8 cellular contexts compared by ENCODE assay signal in genomic region chr2:10304458-10305253, GRCh38. TPM values are rescaled to one million over a fixed set of nuclear protein-coding genes. Genes with fewer than 3 reads are reported as not detected.
DNase-seq lines count a peak whose midpoint lies in the region; ATAC-seq, FAIRE-seq and TF ChIP-seq lines count a peak whose summit lies in the region.

No MANE protein-coding gene starts in this region.

- TF ChIP-seq CTCF in SK-N-SH (IDR thresholded peaks at IDR 0.05) (no peak), ascending aorta (IDR thresholded peaks at IDR 0.05) (no peak), kidney (IDR thresholded peaks at IDR 0.05; ENCODE audit: borderline replicate concordance, extremely low read depth, insufficient read depth) (no peak), stomach (IDR thresholded peaks at IDR 0.05) (no peak)

- TF ChIP-seq EP300 in SK-N-SH (IDR thresholded peaks at IDR 0.05; ENCODE audit: borderline replicate concordance in 1 of 2, low read depth in 1 of 2, low read length in 1 of 2) (no peak), stomach (IDR thresholded peaks at IDR 0.05) (no peak)

- H3K9ac ChIP-seq in SK-N-SH (peak overlapping the region; percentile 66; the same call in 1 of the 2 replicates), kidney (ENCODE audit: low read length in 2 of 2) (peak overlapping the region; percentile 69 to 80)

- peaks cover 3 to 55% of the 10 kb centered on the region in 2 experiments; a peak in 2 of 4 replicates for H3K4me1 ChIP-seq in SK-N-SH (ENCODE audit: control insufficient read depth in 1 of 2, insufficient read depth in 2 of 2, low read depth in 1 of 2, low read length in 1 of 2)
- H3K4me1 ChIP-seq in ascending aorta: peaks cover 0 to 6% of the 10 kb centered on the region in 2 donors
- H3K4me1 ChIP-seq in kidney (ENCODE audit: control insufficient read depth in 1 of 2, insufficient read depth in 1 of 2, low read depth in 1 of 2, low read length in 2 of 2): peaks cover 22 to 35% of the 10 kb centered on the region in 2 donors
- H3K4me1 ChIP-seq in stomach: peaks cover 42 to 69% (median 56%) of the 10 kb centered on the region in 4 donors

- peak overlapping the region; percentile 98 for H3K4me2 ChIP-seq in SK-N-SH

- H3F3A ChIP-seq in SK-N-SH (replicated peaks; ENCODE audit: insufficient read depth): peaks cover 6% of the 10 kb centered on the region

- H3K4me3 ChIP-seq in SK-N-SH (ENCODE audit: low read depth in 2 of 2, low read length in 1 of 2) (peak overlapping the region; percentile 64 to 80), ascending aorta (peak overlapping the region; percentile 68 to 92), kidney (ENCODE audit: low read length in 2 of 2) (peak overlapping the region; percentile 90 to 95), stomach (peak overlapping the region; percentile 74 to 95 (median 83))

- WGBS in SK-N-SH (ENCODE audit: low lambda C conversion rate): 87% methylated on average over 28 of the region's 28 CpGs
- WGBS in stomach, 5 donors: 51 to 56% (median 54%) methylated on average over 28 of the region's 28 CpGs

- H4K20me1 ChIP-seq in SK-N-SH (ENCODE audit: insufficient read depth): peaks cover 32% of the 10 kb centered on the region

- no peak overlapping the region for H2AFZ ChIP-seq in SK-N-SH (ENCODE audit: low read depth)

- FAIRE-seq in kidney (lab: Jason Lieb, UNC): no peak

- peak; percentile 49 for DNase-seq in SK-N-SH
- DNase-seq in ascending aorta (ENCODE audit: low spot score in 2 of 2): no peak
- DNase-seq in kidney: no peak
- DNase-seq in stomach: no peak
- DNase-seq in NCI-H526 (lab: John Stamatoyannopoulos, UW): no peak
- no peak for DNase-seq in HUDEP-2 (lab: John Stamatoyannopoulos, UW; ENCODE audit: unreplicated experiment in 76 of 76)
- no peak for DNase-seq in GM19238 (ENCODE audit: insufficient read length, low spot score)

- H3K27ac ChIP-seq in SK-N-SH (ENCODE audit: low read depth in 2 of 2, low read length in 1 of 2) (peak overlapping the region in 1 of 2 experiments; percentile 80; a peak in 2 of 4 replicates), ascending aorta (no peak overlapping the region), kidney (ENCODE audit: low read depth in 2 of 2, low read length in 2 of 2) (peak overlapping the region in 1 of 2 donors; percentile 75), stomach (peak overlapping the region; percentile 82 to 91 (median 89))

- POLR2A ChIA-PET in SK-N-SH (lab: Yijun Ruan, JAX): interaction anchor here (0.6 to 1.5 kb wide), 7 partner anchors 18 to 748 kb away, joined by 3 to 10 read pairs (median 4); no protein-coding TSS in a partner anchor

- H3K9me2 ChIP-seq in SK-N-SH: no peaks in the 10 kb centered on the region

- H3K9me3 ChIP-seq in SK-N-SH: no peaks in the 10 kb centered on the region
- H3K9me3 ChIP-seq in ascending aorta: no peaks in the 10 kb centered on the region
- no peaks in the 10 kb centered on the region for H3K9me3 ChIP-seq in kidney (ENCODE audit: control insufficient read depth in 1 of 2, low read length in 2 of 2)
- H3K9me3 ChIP-seq in stomach: no peaks in the 10 kb centered on the region

- peaks cover 39% of the 10 kb centered on the region for H3K79me2 ChIP-seq in SK-N-SH (ENCODE audit: insufficient read depth)

- H3K27me3 ChIP-seq in SK-N-SH (ENCODE audit: insufficient read depth) (no peaks in the 10 kb centered on the region), ascending aorta (no peaks in the 10 kb centered on the region), stomach (no peaks in the 10 kb centered on the region)

- no peak for TF ChIP-seq POLR2A in stomach (IDR thresholded peaks at IDR 0.05)

- intact Hi-C loops in ascending aorta (cut with DNase I) (loop anchor here (5.0 to 10.0 kb wide), 3 partner anchors 143 to 508 kb away; partner anchors contain the start of genes KLF11, ODC1 and PDIA6), kidney (cut with DNase I) (no loop called here), stomach (cut with DNase I; ENCODE audit: low total_unique reads) (no loop called here)

- CTCF ChIA-PET in SK-N-SH (lab: Yijun Ruan, JAX): interaction anchor here (0.7 to 11.6 kb wide), 30 partner anchors 9 to 232 kb away, joined by 3 to 167 read pairs (median 6); no protein-coding TSS in a partner anchor

- H3K36me3 ChIP-seq in SK-N-SH (replicated peaks in 1 of 2; ENCODE audit: control insufficient read depth in 1 of 2, insufficient read depth in 2 of 2, low read length in 1 of 2) (no peaks in the 10 kb centered on the region), ascending aorta (no peaks in the 10 kb centered on the region), kidney (ENCODE audit: control insufficient read depth in 1 of 2, insufficient read depth in 2 of 2, low read length in 2 of 2) (no peaks in the 10 kb centered on the region), stomach (no peaks in the 10 kb centered on the region)

- no peak for TF ChIP-seq RAD21 in SK-N-SH (IDR thresholded peaks at IDR 0.05; ENCODE audit: low read length)

- ATAC-seq in SK-N-SH treated with all-trans-retinoic acid at 6 μM for 48 hours: no peak

TF ChIP-seq in SK-N-SH, 30 proteins besides CTCF, POLR2A, EP300 and RAD21 (continues in another document):
- TF ChIP-seq RFX5 (IDR thresholded peaks at IDR 0.05; ENCODE audit: low read length) (no peak), RXRA (IDR thresholded peaks at IDR 0.05; ENCODE audit: borderline replicate concordance, low read depth) (no peak), FOXM1 (IDR thresholded peaks at IDR 0.05; ENCODE audit: low read depth) (no peak), USF1 (IDR thresholded peaks at IDR 0.05; ENCODE audit: borderline replicate concordance, low read depth) (no peak), CHD2 (IDR thresholded peaks at IDR 0.05; ENCODE audit: low read length, partially characterized antibody) (no peak), RCOR1 (IDR thresholded peaks at IDR 0.05; ENCODE audit: low read length) (no peak), EZH2phosphoT487 (IDR thresholded peaks at IDR 0.05; ENCODE audit: borderline replicate concordance, low read depth) (no peak), NRF1 (IDR thresholded peaks at IDR 0.05; ENCODE audit: low read depth, low read length) (no peak)

TF ChIP-seq in SK-N-SH treated with all-trans-retinoic acid at 6 μM for 48 hours, 23 proteins besides CTCF, POLR2A, EP300 and RAD21 (continues in another document):
- TF ChIP-seq TCF4 (CRISPR knock-in tag; IDR thresholded peaks at IDR 0.05; ENCODE audit: borderline replicate concordance) (no peak), PPARA (CRISPR knock-in tag; IDR thresholded peaks at IDR 0.05; ENCODE audit: borderline replicate concordance) (no peak), BACH2 (CRISPR knock-in tag; IDR thresholded peaks at IDR 0.05; ENCODE audit: borderline replicate concordance) (no peak), ARNTL (CRISPR knock-in tag; IDR thresholded peaks at IDR 0.05; ENCODE audit: borderline replicate concordance, low read depth) (no peak), SNAI2 (CRISPR knock-in tag; IDR thresholded peaks at IDR 0.05) (no peak), CREB5 (CRISPR knock-in tag; IDR thresholded peaks at IDR 0.05; ENCODE audit: low read depth) (no peak)
- TF ChIP-seq, protein P1, sequence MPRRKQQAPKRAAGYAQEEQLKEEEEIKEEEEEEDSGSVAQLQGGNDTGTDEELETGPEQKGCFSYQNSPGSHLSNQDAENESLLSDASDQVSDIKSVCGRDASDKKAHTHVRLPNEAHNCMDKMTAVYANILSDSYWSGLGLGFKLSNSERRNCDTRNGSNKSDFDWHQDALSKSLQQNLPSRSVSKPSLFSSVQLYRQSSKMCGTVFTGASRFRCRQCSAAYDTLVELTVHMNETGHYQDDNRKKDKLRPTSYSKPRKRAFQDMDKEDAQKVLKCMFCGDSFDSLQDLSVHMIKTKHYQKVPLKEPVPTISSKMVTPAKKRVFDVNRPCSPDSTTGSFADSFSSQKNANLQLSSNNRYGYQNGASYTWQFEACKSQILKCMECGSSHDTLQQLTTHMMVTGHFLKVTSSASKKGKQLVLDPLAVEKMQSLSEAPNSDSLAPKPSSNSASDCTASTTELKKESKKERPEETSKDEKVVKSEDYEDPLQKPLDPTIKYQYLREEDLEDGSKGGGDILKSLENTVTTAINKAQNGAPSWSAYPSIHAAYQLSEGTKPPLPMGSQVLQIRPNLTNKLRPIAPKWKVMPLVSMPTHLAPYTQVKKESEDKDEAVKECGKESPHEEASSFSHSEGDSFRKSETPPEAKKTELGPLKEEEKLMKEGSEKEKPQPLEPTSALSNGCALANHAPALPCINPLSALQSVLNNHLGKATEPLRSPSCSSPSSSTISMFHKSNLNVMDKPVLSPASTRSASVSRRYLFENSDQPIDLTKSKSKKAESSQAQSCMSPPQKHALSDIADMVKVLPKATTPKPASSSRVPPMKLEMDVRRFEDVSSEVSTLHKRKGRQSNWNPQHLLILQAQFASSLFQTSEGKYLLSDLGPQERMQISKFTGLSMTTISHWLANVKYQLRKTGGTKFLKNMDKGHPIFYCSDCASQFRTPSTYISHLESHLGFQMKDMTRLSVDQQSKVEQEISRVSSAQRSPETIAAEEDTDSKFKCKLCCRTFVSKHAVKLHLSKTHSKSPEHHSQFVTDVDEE (CRISPR knock-in tag; IDR thresholded peaks at IDR 0.05): no peak

RNA-seq across cellular contexts. Expression of gene HPCAL1, which starts 2.0 kb away (rescaled TPM):
- polyA plus RNA-seq in SK-N-SH (2012; rRNA removed): 34.6 and 77.0 TPM in 2 replicates
- polyA plus RNA-seq in SK-N-SH (2012; cell fraction: cytosol; rRNA removed): 42.6 and 64.9 TPM in 2 replicates
- 45.4 and 53.6 TPM in 2 replicates for polyA plus RNA-seq in SK-N-SH (2012; cell fraction: nucleus; rRNA removed)
- 401 TPM for total RNA-seq in ascending aorta
- total RNA-seq in kidney: 47.3 TPM
- polyA plus RNA-seq in kidney (ENCODE audit: insufficient read depth, low read depth, low replicate concordance): 121 TPM
- total RNA-seq in stomach: 100 to 1,000 TPM in 2 of 5 donors, 10 to 100 TPM in 3; 14.0 to 571 (median 89.3) TPM
- polyA plus RNA-seq in stomach: 10 to 100 TPM; 46.4 to 97.9 (median 81.6) TPM

Comparison
In these comparisons a context has a peak if more than half of its experiments do, and no peak if none do; other contexts are left out.
1. H3K27ac ChIP-seq: peak in stomach (5 of 5); none in ascending aorta (0 of 2).
2. Peak in every context shown above with its lines, with median percentiles within 50 percentile points of each other: H3K4me3 ChIP-seq.